ENCODE assay signal across 32 cellular contexts in genomic region chr3:122945230-122945629, GRCh38.
"Had no signal": no experiment of that assay in that cellular context is flagged by ENCODE, and none has a peak within 500 bp of the region (broad histone marks: within the 10 kb centered on the region; RNA-seq: fewer than 3 reads in every experiment).

No MANE protein-coding gene starts in this region.

- H3K36me3 ChIP-seq: ascending aorta, brain microvascular endothelial cell, esophagus muscularis mucosa, gastrocnemius medialis, heart left ventricle had no signal

- H3K4me1 ChIP-seq: foreskin keratinocyte, gastrocnemius medialis had no signal

- H3K9me3 Mint-ChIP-seq: activated CD4-positive, alpha-beta memory T cell treated with anti-CD3 and anti-CD28 coated beads, Interleukin-2, amount 10 ng/mL, durations not matched to agents 7 days and 5 days; activated CD4-positive, alpha-beta T cell treated with anti-CD3 and anti-CD28 coated beads, Interleukin-2, amount 10 ng/mL, durations not matched to agents 7 days and 5 days; activated naive CD4-positive, alpha-beta T cell treated with anti-CD3 and anti-CD28 coated beads for 36 hours; activated naive CD4-positive, alpha-beta T cell treated with anti-CD3 and anti-CD28 coated beads, Interleukin-2, amount 50 U/mL, for 72 hours; activated naive CD8-positive, alpha-beta T cell treated with anti-CD3 and anti-CD28 coated beads, Interleukin-2, amount 10 ng/mL, durations not matched to agents 7 days and 5 days; activated T-cell treated with anti-CD3 and anti-CD28 coated beads, Interleukin-2, amount 50 U/mL, for 24 hours; activated T-cell treated with anti-CD3 and anti-CD28 coated beads, Interleukin-2, amount 50 U/mL, for 72 hours; central memory CD8-positive, alpha-beta T cell; effector memory CD8-positive, alpha-beta T cell had no signal

- DNase-seq: activated CD4-positive, alpha-beta memory T cell treated with anti-CD3 and anti-CD28 coated beads, Interleukin-2, amount 10 ng/mL, durations not matched to agents 7 days and 5 days; activated CD4-positive, alpha-beta T cell treated with anti-CD3 and anti-CD28 coated beads for 1 hour; activated CD4-positive, alpha-beta T cell treated with anti-CD3 and anti-CD28 coated beads for 4 hours; activated CD4-positive, alpha-beta T cell treated with anti-CD3 and anti-CD28 coated beads, Interleukin-2, amount 10 ng/mL, durations not matched to agents 7 days and 5 days; activated CD4-positive, alpha-beta T cell treated with anti-CD3 and anti-CD28 coated beads, Interleukin-2, amount 50 U/mL, for 4 hours; activated CD4-positive, CD25-positive, alpha-beta regulatory T cell; activated CD8-positive, alpha-beta memory T cell treated with anti-CD3 and anti-CD28 coated beads, Interleukin-2, amount 50 U/mL, for 48 hours; activated effector memory CD4-positive, alpha-beta T cell treated with Interleukin-2 at 50 U/mL for 16 hours; activated gamma-delta T cell treated with Interleukin-2 at 50 U/mL for 16 hours; activated naive CD4-positive, alpha-beta T cell treated with anti-CD3 and anti-CD28 coated beads for 36 hours; activated naive CD8-positive, alpha-beta T cell treated with anti-CD3 and anti-CD28 coated beads, Interleukin-2, amount 10 ng/mL, durations not matched to agents 7 days and 5 days; activated T-cell treated with anti-CD3 and anti-CD28 coated beads for 4 hours; activated T-cell treated with anti-CD3 and anti-CD28 coated beads, Interleukin-2, amount 50 U/mL, for 24 hours; activated T-cell treated with anti-CD3 and anti-CD28 coated beads, Interleukin-2, amount 50 U/mL, for 72 hours; cortex of kidney; dermis blood vessel endothelial cell; effector CD4-positive, alpha-beta T cell; effector memory CD8-positive, alpha-beta T cell; erythroblast; gastrocnemius medialis; glutamatergic neuron; T-helper 1 cell; T-helper 2 cell had no signal

- FAIRE-seq: bronchial epithelial cell, colon had no signal

- H3K27ac Mint-ChIP-seq: activated CD4-positive, alpha-beta memory T cell treated with anti-CD3 and anti-CD28 coated beads, Interleukin-2, amount 10 ng/mL, durations not matched to agents 7 days and 5 days; activated CD4-positive, alpha-beta T cell treated with anti-CD3 and anti-CD28 coated beads, Interleukin-2, amount 10 ng/mL, durations not matched to agents 7 days and 5 days; activated naive CD4-positive, alpha-beta T cell treated with anti-CD3 and anti-CD28 coated beads for 36 hours; activated naive CD4-positive, alpha-beta T cell treated with anti-CD3 and anti-CD28 coated beads, Interleukin-2, amount 50 U/mL, for 72 hours; activated naive CD8-positive, alpha-beta T cell treated with anti-CD3 and anti-CD28 coated beads, Interleukin-2, amount 10 ng/mL, durations not matched to agents 7 days and 5 days; activated T-cell treated with anti-CD3 and anti-CD28 coated beads, Interleukin-2, amount 50 U/mL, for 24 hours; activated T-cell treated with anti-CD3 and anti-CD28 coated beads, Interleukin-2, amount 50 U/mL, for 72 hours; effector memory CD8-positive, alpha-beta T cell had no signal

- H3K9me3 ChIP-seq: ascending aorta, esophagus muscularis mucosa, gastrocnemius medialis, heart left ventricle had no signal

- H3K27me3 ChIP-seq: ascending aorta, brain microvascular endothelial cell, esophagus muscularis mucosa, gastrocnemius medialis, heart left ventricle had no signal

- H3K4me3 Mint-ChIP-seq: activated CD4-positive, alpha-beta memory T cell treated with anti-CD3 and anti-CD28 coated beads, Interleukin-2, amount 10 ng/mL, durations not matched to agents 7 days and 5 days; activated CD4-positive, alpha-beta T cell treated with anti-CD3 and anti-CD28 coated beads, Interleukin-2, amount 10 ng/mL, durations not matched to agents 7 days and 5 days; activated naive CD4-positive, alpha-beta T cell treated with anti-CD3 and anti-CD28 coated beads for 36 hours; activated naive CD8-positive, alpha-beta T cell treated with anti-CD3 and anti-CD28 coated beads, Interleukin-2, amount 10 ng/mL, durations not matched to agents 7 days and 5 days; activated T-cell treated with anti-CD3 and anti-CD28 coated beads, Interleukin-2, amount 50 U/mL, for 24 hours; activated T-cell treated with anti-CD3 and anti-CD28 coated beads, Interleukin-2, amount 50 U/mL, for 72 hours; central memory CD8-positive, alpha-beta T cell; effector memory CD8-positive, alpha-beta T cell had no signal

- H3K4me3 ChIP-seq: ascending aorta, esophagus muscularis mucosa, gastrocnemius medialis, heart left ventricle had no signal

- H3K27ac ChIP-seq: ascending aorta, brain microvascular endothelial cell, esophagus muscularis mucosa, foreskin keratinocyte, gastrocnemius medialis had no signal

- H3K36me3 Mint-ChIP-seq: activated naive CD4-positive, alpha-beta T cell treated with anti-CD3 and anti-CD28 coated beads, Interleukin-2, amount 50 U/mL, for 72 hours; activated naive CD8-positive, alpha-beta T cell treated with anti-CD3 and anti-CD28 coated beads, Interleukin-2, amount 10 ng/mL, durations not matched to agents 7 days and 5 days had no signal

- ATAC-seq: activated naive CD4-positive, alpha-beta T cell treated with anti-CD3 and anti-CD28 coated beads, Interleukin-2, amount 50 U/mL, for 72 hours; activated T-cell treated with anti-CD3 and anti-CD28 coated beads, Interleukin-2, amount 50 U/mL, for 72 hours; effector memory CD8-positive, alpha-beta T cell; gastrocnemius medialis; heart left ventricle had no signal
